ENCODE assay signal across 1 cellular context in the genomic region with DNA sequence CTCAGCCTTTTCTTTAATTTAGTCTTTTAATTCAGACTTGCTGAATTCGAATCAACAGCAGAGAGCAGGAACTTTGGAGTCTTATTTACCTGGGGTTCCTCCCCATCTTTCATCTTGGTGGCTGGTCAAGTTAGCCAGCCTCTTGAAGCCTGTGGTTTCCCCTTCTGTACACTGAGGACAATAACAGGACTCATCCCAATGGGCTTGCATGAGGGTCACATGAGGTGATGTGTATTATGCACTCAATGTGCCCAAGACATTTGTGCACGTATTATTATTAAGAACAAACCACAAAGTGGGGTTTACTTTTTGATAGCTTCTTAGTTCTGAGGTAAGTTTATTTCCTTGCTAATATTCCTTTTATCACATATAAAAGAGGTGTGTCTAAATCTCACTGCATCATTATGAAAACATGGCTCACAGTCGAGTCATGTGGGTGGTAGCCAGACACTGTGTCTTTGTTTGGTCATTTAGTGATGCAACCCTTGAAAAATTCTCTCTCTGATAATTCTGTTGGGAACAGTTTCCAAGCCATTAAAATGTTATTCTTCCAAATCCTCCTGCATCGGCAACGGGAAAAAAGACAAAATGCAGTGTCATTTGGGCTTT.
TF ChIP-seq lines count a peak whose summit lies in the region.

No MANE protein-coding gene starts in this region.

TF ChIP-seq in A549, 52 proteins besides CTCF, POLR2A, EP300 and RAD21 (continued from another document):
- TF ChIP-seq, protein P1, sequence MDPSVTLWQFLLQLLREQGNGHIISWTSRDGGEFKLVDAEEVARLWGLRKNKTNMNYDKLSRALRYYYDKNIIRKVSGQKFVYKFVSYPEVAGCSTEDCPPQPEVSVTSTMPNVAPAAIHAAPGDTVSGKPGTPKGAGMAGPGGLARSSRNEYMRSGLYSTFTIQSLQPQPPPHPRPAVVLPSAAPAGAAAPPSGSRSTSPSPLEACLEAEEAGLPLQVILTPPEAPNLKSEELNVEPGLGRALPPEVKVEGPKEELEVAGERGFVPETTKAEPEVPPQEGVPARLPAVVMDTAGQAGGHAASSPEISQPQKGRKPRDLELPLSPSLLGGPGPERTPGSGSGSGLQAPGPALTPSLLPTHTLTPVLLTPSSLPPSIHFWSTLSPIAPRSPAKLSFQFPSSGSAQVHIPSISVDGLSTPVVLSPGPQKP (IDR thresholded peaks at IDR 0.05; ENCODE audit: low read depth, low read length): no peak
- TF ChIP-seq CHD4 (IDR thresholded peaks at IDR 0.05; ENCODE audit: borderline replicate concordance) (no peak), CHD2 (IDR thresholded peaks at IDR 0.05; ENCODE audit: low read length, partially characterized antibody) (no peak), NPAS2 (CRISPR knock-in tag; IDR thresholded peaks at IDR 0.05; ENCODE audit: borderline replicate concordance) (no peak), EHF (CRISPR knock-in tag; IDR thresholded peaks at IDR 0.05) (no peak), HOXA7 (CRISPR knock-in tag; IDR thresholded peaks at IDR 0.05) (no peak), SREBF2 (IDR thresholded peaks at IDR 0.05) (no peak), ZNF302 (CRISPR knock-in tag; IDR thresholded peaks at IDR 0.05) (no peak), JUNB (IDR thresholded peaks at IDR 0.05) (peak; percentile 38; the same call in 1 of the 2 replicates), FOSL2 (IDR thresholded peaks at IDR 0.05) (0 out of 2 replicates have a peak, but pooled peaks have one; percentile 23), FOSL2 (CRISPR knock-in tag; IDR thresholded peaks at IDR 0.05) (peak; percentile 74), CBX8 (IDR thresholded peaks at IDR 0.05) (no peak), NR3C1 (IDR thresholded peaks at IDR 0.05) (no peak), JUN (IDR thresholded peaks at IDR 0.05) (0 out of 5 replicates have a peak, but pooled peaks of 1 of the 2 experiments have one; percentile 28), MYC (IDR thresholded peaks at IDR 0.05; ENCODE audit: borderline replicate concordance, low read length) (no peak), CEBPB (IDR thresholded peaks at IDR 0.05) (peak; percentile 53 to 65; a peak in 3 of 4 replicates), TFCP2L1 (CRISPR knock-in tag; IDR thresholded peaks at IDR 0.05) (no peak)
- TF ChIP-seq, protein P2, sequence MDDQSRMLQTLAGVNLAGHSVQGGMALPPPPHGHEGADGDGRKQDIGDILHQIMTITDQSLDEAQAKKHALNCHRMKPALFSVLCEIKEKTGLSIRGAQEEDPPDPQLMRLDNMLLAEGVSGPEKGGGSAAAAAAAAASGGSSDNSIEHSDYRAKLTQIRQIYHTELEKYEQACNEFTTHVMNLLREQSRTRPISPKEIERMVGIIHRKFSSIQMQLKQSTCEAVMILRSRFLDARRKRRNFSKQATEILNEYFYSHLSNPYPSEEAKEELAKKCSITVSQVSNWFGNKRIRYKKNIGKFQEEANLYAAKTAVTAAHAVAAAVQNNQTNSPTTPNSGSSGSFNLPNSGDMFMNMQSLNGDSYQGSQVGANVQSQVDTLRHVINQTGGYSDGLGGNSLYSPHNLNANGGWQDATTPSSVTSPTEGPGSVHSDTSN (IDR thresholded peaks at IDR 0.05): no peak
TF ChIP-seq in A549: peak in this region for 6.
